ENCODE assay signal across 18 cellular contexts in genomic region chr1:233367057-233367759, GRCh38. TPM values are rescaled to one million over a fixed set of nuclear protein-coding genes. Genes with fewer than 3 reads are reported as not detected.
DNase-seq lines count a peak whose midpoint lies in the region; ATAC-seq, FAIRE-seq and TF ChIP-seq lines count a peak whose summit lies in the region.
"Had no signal": no experiment of that assay in that cellular context is flagged by ENCODE, and none has a peak within 500 bp of the region (broad histone marks: within the 10 kb centered on the region; RNA-seq: fewer than 3 reads in every experiment).

No MANE protein-coding gene starts in this region.

- no peaks in the 10 kb centered on the region for H4K20me1 ChIP-seq in HepG2 (ENCODE audit: insufficient read depth, low read length)

- CTCF ChIA-PET in HepG2 (lab: Yijun Ruan, JAX; ENCODE audit: low intra/inter-chr PET ratio, low total read pairs) = no interaction called here

- no peaks in the 10 kb centered on the region for H3K9me3 ChIP-seq in body of pancreas
- no peaks in the 10 kb centered on the region for H3K9me3 ChIP-seq in HepG2 (ENCODE audit: low read length)
- H3K9me3 ChIP-seq: heart left ventricle, thoracic aorta had no signal

- H3K36me3 ChIP-seq in body of pancreas (replicated peaks in 1 of 2; ENCODE audit: insufficient read depth in 1 of 2, low read depth in 2 of 2) = no peaks in the 10 kb centered on the region
- H3K36me3 ChIP-seq in HepG2 (replicated peaks in 1 of 2; ENCODE audit: control insufficient read depth in 1 of 2, insufficient read depth in 2 of 2, low read length in 2 of 2) = no peaks in the 10 kb centered on the region
- H3K36me3 ChIP-seq: heart left ventricle, thoracic aorta, WERI-Rb-1 had no signal

- no peak overlapping the region for H3K9ac ChIP-seq in HepG2 (ENCODE audit: insufficient read depth, low read depth, low read length)
- H3K9ac ChIP-seq: parathyroid adenoma had no signal

- WGBS in body of pancreas, 2 donors = 37 to 41% methylated on average over 6 of the region's 6 CpGs
- WGBS in HepG2 (ENCODE audit: low lambda C conversion rate) = 4% methylated on average over 6 of the region's 6 CpGs

- intact Hi-C loops in body of pancreas (cut with DNase I) = no loop called here
- intact Hi-C loops in HepG2 (cut with micrococcal nuclease; ENCODE audit: unreplicated experiment) = no loop called here

- TF ChIP-seq CTCF in HFF-Myc (IDR thresholded peaks at IDR 0.05; ENCODE audit: low read depth, low read length, missing control alignments) = no peak
- TF ChIP-seq CTCF in body of pancreas (IDR thresholded peaks at IDR 0.05) = no peak
- TF ChIP-seq CTCF in HepG2 (CRISPR knock-in tag; IDR thresholded peaks at IDR 0.05) = no peak

- TF ChIP-seq EP300 in HepG2 (IDR thresholded peaks at IDR 0.05; ENCODE audit: low read depth in 2 of 2, low read length in 2 of 2) (no peak), HepG2 (CRISPR knock-in tag; IDR thresholded peaks at IDR 0.05; ENCODE audit: borderline replicate concordance) (no peak)

- H3K27me3 ChIP-seq in body of pancreas (no peaks in the 10 kb centered on the region), HepG2 (ENCODE audit: control insufficient read depth in 1 of 2, insufficient read depth in 2 of 2, low read length in 2 of 2) (no peaks in the 10 kb centered on the region; a peak in 1 of 5 replicates)

- TF ChIP-seq RAD21 in HepG2 (CRISPR knock-in tag; IDR thresholded peaks at IDR 0.05) = no peak

- no peaks in the 10 kb centered on the region for H3K79me2 ChIP-seq in HepG2 (ENCODE audit: insufficient read depth, low read length)
- H3K79me2 ChIP-seq: parathyroid adenoma had no signal

- FAIRE-seq in HepG2 (lab: Jason Lieb, UNC) = no peak
- FAIRE-seq: GM12891 had no signal

- no peak overlapping the region for H3K4me2 ChIP-seq in HepG2 (ENCODE audit: low read depth, low read length)

- peak; percentile 50 for DNase-seq in ACHN
- peak; percentile 19 for DNase-seq in HFF-Myc (ENCODE audit: extremely low read depth, low read depth)
- DNase-seq in body of pancreas = peak in 1 of 4 donors; percentile 26
- peak; percentile 10 for DNase-seq in HepG2 (ENCODE audit: low spot score)
- no peak for DNase-seq in COLO668 (lab: John Stamatoyannopoulos, UW; ENCODE audit: unreplicated experiment)
- DNase-seq in midbrain (lab: John Stamatoyannopoulos, UW) = no peak
- no peak for DNase-seq in RPMI8226
- no peak for DNase-seq in HPDE6-E6E7 (ENCODE audit: extremely low spot score)
- DNase-seq: activated naive CD4-positive, alpha-beta T cell treated with anti-CD3 and anti-CD28 coated beads, Interleukin-2, amount 50 U/mL, for 16 hours; DND-41; heart left ventricle; NCI-H2171; stimulated activated CD4-positive, alpha-beta T cell treated with anti-CD3 and anti-CD28 coated beads, Interleukin-15, amount 100 ng/mL, for 24 hours; WERI-Rb-1 had no signal

- BruUV-seq in HepG2 (replicated peaks; lab: Mats Ljungman, UMichigan) = no TSS peak

- POLR2A ChIA-PET in HepG2 (lab: Yijun Ruan, JAX) = no interaction called here

- TF ChIP-seq POLR2A in body of pancreas (IDR thresholded peaks at IDR 0.05) (no peak), HepG2 (IDR thresholded peaks at IDR 0.05; ENCODE audit: insufficient read depth in 1 of 2, low read depth in 2 of 2, low read length in 2 of 2) (no peak)

- ATAC-seq in body of pancreas = peak; percentile 36
- no peak for ATAC-seq in HepG2
- ATAC-seq: heart left ventricle, SK-N-SH treated with all-trans-retinoic acid at 6 μM for 48 hours had no signal

- in situ Hi-C loops in ACHN (cut with HindIII; ENCODE audit: low pct_ligation_motif_present, low pct_unique_long_range_greater_than_20kb, low sequenced_read_pairs) = no loop called here
- in situ Hi-C loops in HepG2 (cut with HindIII; ENCODE audit: extremely low pct_ligation_motif_present, low pct_unique_long_range_greater_than_20kb) = no loop called here

- H3K4me1 ChIP-seq in body of pancreas = peaks cover 47% of the 10 kb centered on the region
- H3K4me1 ChIP-seq in HepG2 (ENCODE audit: insufficient read depth, low read length) = no peaks in the 10 kb centered on the region
- H3K4me1 ChIP-seq: heart left ventricle, parathyroid adenoma had no signal

- no peak overlapping the region for H3K4me3 ChIP-seq in HFF-Myc (replicated peaks; ENCODE audit: low read depth, low read length)
- H3K4me3 ChIP-seq in body of pancreas = no peak overlapping the region
- H3K4me3 ChIP-seq in HepG2 (replicated peaks in 1 of 3; ENCODE audit: insufficient read depth in 1 of 3, low read depth in 2 of 3, low read length in 3 of 3) = no peak overlapping the region
- H3K4me3 ChIP-seq: heart left ventricle, thoracic aorta had no signal

- no peak overlapping the region for H2AFZ ChIP-seq in HepG2 (ENCODE audit: low read length)
- H2AFZ ChIP-seq: parathyroid adenoma had no signal

- H3K27ac ChIP-seq in body of pancreas (peak overlapping the region in 3 of 4 donors; percentile 6 to 48 (median 42)), HepG2 (ENCODE audit: extremely low read length, insufficient read depth, low read length) (no peak overlapping the region)
- H3K27ac ChIP-seq: heart left ventricle, parathyroid adenoma, thoracic aorta, WERI-Rb-1 had no signal

TF ChIP-seq in HepG2, 621 proteins besides CTCF, POLR2A, EP300 and RAD21:
- TF ChIP-seq CREBL2 (CRISPR knock-in tag; IDR thresholded peaks at IDR 0.05; ENCODE audit: borderline replicate concordance) (no peak), MYNN (CRISPR knock-in tag; IDR thresholded peaks at IDR 0.05; ENCODE audit: low read depth) (no peak), ZBTB42 (CRISPR knock-in tag; IDR thresholded peaks at IDR 0.05) (no peak), FOXO4 (CRISPR knock-in tag; conservative IDR thresholded peaks at IDR 0.05) (no peak)

RNA-seq across cellular contexts. Expression of gene MAP3K21, which starts 39.7 kb away (rescaled TPM):
- total RNA-seq in body of pancreas = 10 to 100 TPM; 40.2 to 62.3 TPM
- not detected in 2 replicates for total RNA-seq in HepG2 (2016; rRNA removed; fragmentation: Illumina TruSeq; extraction: Trizol)
- total RNA-seq in HepG2 (2016; cell fraction: cytosol; rRNA removed; fragmentation: Illumina TruSeq; extraction: Trizol; ENCODE audit: low read depth) = not detected in 2 replicates
- total RNA-seq in HepG2 (2016; cell fraction: insoluble cytoplasmic fraction; rRNA removed; fragmentation: Illumina TruSeq; extraction: Trizol) = not detected in 2 replicates
- total RNA-seq in HepG2 (2016; cell fraction: membrane; rRNA removed; fragmentation: Illumina TruSeq; extraction: Trizol) = not detected in 2 replicates
- not detected in 2 replicates for total RNA-seq in HepG2 (2016; cell fraction: nucleus; rRNA removed; fragmentation: Illumina TruSeq; extraction: Trizol)
- polyA plus RNA-seq in HepG2 (2011; rRNA removed) = not detected in 2 replicates
- not detected in 2 replicates for polyA plus RNA-seq in HepG2 (2011; cell fraction: cytosol; rRNA removed)
- polyA plus RNA-seq in HepG2 (2011; cell fraction: nucleus; rRNA removed) = not detected in 2 replicates
- not detected in 2 replicates for polyA plus RNA-seq in HepG2 (2012)
- not detected in 2 replicates for polyA plus RNA-seq in HepG2 (2016; cell fraction: cytosol; fragmentation: Illumina TruSeq; extraction: Trizol; ENCODE audit: low read depth)
- polyA plus RNA-seq in HepG2 (2016; cell fraction: insoluble cytoplasmic fraction; fragmentation: Illumina TruSeq; extraction: Trizol; ENCODE audit: low read depth) = not detected in 2 replicates
- not detected in 2 replicates for polyA plus RNA-seq in HepG2 (2016; cell fraction: membrane; fragmentation: Illumina TruSeq; extraction: Trizol; ENCODE audit: low read depth)
- not detected in 2 replicates for polyA plus RNA-seq in HepG2 (2016; cell fraction: nucleus; fragmentation: Illumina TruSeq; extraction: Trizol; ENCODE audit: insufficient read depth, low read depth)
- polyA minus RNA-seq in HepG2 (2011; rRNA and poly(A)+ RNA removed; ENCODE audit: low replicate concordance) = 44.2 TPM in 1 of 2 replicates, not detected in the other
- 0.18 and 0.20 TPM in 2 replicates for polyA minus RNA-seq in HepG2 (2011; cell fraction: cytosol; rRNA and poly(A)+ RNA removed)
- polyA minus RNA-seq in HepG2 (2011; cell fraction: nucleus; rRNA and poly(A)+ RNA removed) = 0.13 and 0.25 TPM in 2 replicates

Comparison
In these comparisons a context has a peak if more than half of its experiments do, and no peak if none do; other contexts are left out.
1. DNase-seq: peak in ACHN (single experiment), HFF-Myc (single experiment) and HepG2 (single experiment); none in COLO668 (single experiment), midbrain (single experiment), RPMI8226 (single experiment) and HPDE6-E6E7 (single experiment).
2. RNA of gene MAP3K21, which starts 39.7 kb away (total RNA-seq): 40.2 to 62.3 TPM in body of pancreas; not detected in HepG2; every median in the first group is over 10 times any median in the second.